In the genomic region with DNA sequence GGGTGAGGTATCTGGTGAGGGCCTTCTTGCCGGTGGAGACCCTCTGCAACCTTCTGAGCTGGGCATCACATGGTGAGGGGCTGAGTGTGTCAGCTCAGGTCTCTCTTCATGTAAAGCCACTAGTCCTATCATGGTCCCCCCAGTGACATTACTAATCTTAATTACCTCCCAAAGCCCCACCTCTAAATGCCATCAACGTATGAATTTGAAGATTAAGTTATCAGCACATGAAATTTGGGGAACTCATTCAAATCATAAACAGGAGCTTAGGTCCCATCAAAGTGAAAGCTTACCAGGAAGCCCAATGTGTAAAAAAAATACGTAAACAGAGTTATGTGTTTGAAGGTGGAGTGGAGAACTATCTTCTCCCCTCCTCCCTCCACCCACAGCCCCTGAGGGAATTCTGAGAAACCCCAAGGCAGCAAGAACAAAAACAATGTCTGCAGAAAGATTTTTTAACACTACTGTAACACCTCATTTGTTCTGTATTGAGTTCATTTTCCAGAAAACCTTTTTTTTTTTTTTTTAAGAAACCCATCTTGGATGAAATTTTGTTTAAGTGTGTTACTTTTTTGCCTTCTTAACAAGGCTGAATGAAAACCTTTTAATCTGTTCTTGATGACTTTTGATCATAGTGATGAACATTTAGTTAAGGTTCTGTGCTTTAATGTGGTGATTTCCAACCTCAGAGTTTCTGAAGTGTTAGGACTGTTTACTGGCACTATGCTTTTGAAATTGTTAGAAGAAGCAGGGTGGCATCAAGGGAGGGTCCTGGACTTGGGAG, we compare ENCODE assay signal across 9 cellular contexts. TPM values are rescaled to one million over a fixed set of nuclear protein-coding genes. Genes with fewer than 3 reads are reported as not detected.
DNase-seq lines count a peak whose midpoint lies in the region; ATAC-seq and TF ChIP-seq lines count a peak whose summit lies in the region.
"Had no signal": no experiment of that assay in that cellular context is flagged by ENCODE, and none has a peak within 500 bp of the region (broad histone marks: within the 10 kb centered on the region; RNA-seq: fewer than 3 reads in every experiment).

No MANE protein-coding gene starts in this region.

- no peaks in the 10 kb centered on the region for H3K79me2 ChIP-seq in Karpas-422 (ENCODE audit: low read length)

- H3K9me3 Mint-ChIP-seq in activated CD4-positive, alpha-beta T cell treated with anti-CD3 and anti-CD28 coated beads, Interleukin-2, amount 10 ng/mL, durations not matched to agents 7 days and 5 days = peaks cover 7% of the 10 kb centered on the region

- no peaks in the 10 kb centered on the region for H3K9me3 ChIP-seq in psoas muscle
- no peaks in the 10 kb centered on the region for H3K9me3 ChIP-seq in Karpas-422 (ENCODE audit: low read length)

- H3K27me3 ChIP-seq in psoas muscle (ENCODE audit: insufficient read depth in 3 of 3, low read length in 2 of 3) (no peaks in the 10 kb centered on the region), Karpas-422 (ENCODE audit: low read length) (no peaks in the 10 kb centered on the region)

- H3K4me3 Mint-ChIP-seq in activated CD4-positive, alpha-beta T cell treated with anti-CD3 and anti-CD28 coated beads, Interleukin-2, amount 10 ng/mL, durations not matched to agents 7 days and 5 days = peak overlapping the region; percentile 64

- H2AFZ ChIP-seq in Karpas-422 (ENCODE audit: low read length) = no peak overlapping the region

- H3K4me1 Mint-ChIP-seq in activated CD4-positive, alpha-beta T cell treated with anti-CD3 and anti-CD28 coated beads, Interleukin-2, amount 10 ng/mL, durations not matched to agents 7 days and 5 days = peaks cover 82% of the 10 kb centered on the region

- no peaks in the 10 kb centered on the region for H4K20me1 ChIP-seq in Karpas-422 (ENCODE audit: insufficient read depth, low read depth, low read length)

- no peaks in the 10 kb centered on the region for H3K27me3 Mint-ChIP-seq in activated CD4-positive, alpha-beta T cell treated with anti-CD3 and anti-CD28 coated beads, Interleukin-2, amount 10 ng/mL, durations not matched to agents 7 days and 5 days

- no peak overlapping the region for H3K9ac ChIP-seq in Karpas-422 (ENCODE audit: low read length)

- H3K4me2 ChIP-seq in Karpas-422 (ENCODE audit: low read depth, low read length, poor library complexity, severe bottlenecking) = no peak overlapping the region

- peak overlapping the region; percentile 74 for H3K27ac ChIP-seq in psoas muscle
- no peak overlapping the region for H3K27ac ChIP-seq in Karpas-422 (ENCODE audit: low read length)
- no peak overlapping the region for H3K27ac ChIP-seq in substantia nigra (ENCODE audit: low read depth, low read length, poor library complexity, severe bottlenecking)

- no peak overlapping the region for H3K4me3 ChIP-seq in psoas muscle
- H3K4me3 ChIP-seq in Karpas-422 (ENCODE audit: low read length) = no peak overlapping the region

- CTCF ChIA-PET in activated CD4-positive, alpha-beta T cell treated with anti-CD3 and anti-CD28 coated beads, Interleukin-2, amount 10 ng/mL, durations not matched to agents 7 days and 5 days (lab: Charles Lee) = interaction anchor here (0.6 to 2.5 kb wide), 5 partner anchors 8 to 1126 kb away, joined by 3 to 8 read pairs (median 3); no protein-coding TSS in a partner anchor

- no peak for TF ChIP-seq CTCF in psoas muscle (IDR thresholded peaks at IDR 0.05)

- in situ Hi-C loops in KBM-7 (cut with MboI; ENCODE audit: low pct_unique_long_range_greater_than_20kb, low sequenced_read_pairs) = no loop called here

- WGBS in psoas muscle, 3 donors = 69 to 94% (median 71%) methylated on average over 3 of the region's 3 CpGs

- H3K36me3 ChIP-seq in psoas muscle (ENCODE audit: insufficient read depth in 1 of 2, low read depth in 1 of 2) (no peaks in the 10 kb centered on the region), Karpas-422 (ENCODE audit: insufficient read depth, low read length) (no peaks in the 10 kb centered on the region)

- peak; percentile 65 for DNase-seq in activated CD4-positive, alpha-beta T cell treated with anti-CD3 and anti-CD28 coated beads, Interleukin-2, amount 10 ng/mL, durations not matched to agents 7 days and 5 days
- DNase-seq in psoas muscle (no peak), Karpas-422 (no peak), substantia nigra (lab: John Stamatoyannopoulos, UW) (no peak), HK-2 (ENCODE audit: unreplicated experiment) (no peak), KBM-7 (no peak)
- DNase-seq: foreskin fibroblast had no signal

- H3K36me3 Mint-ChIP-seq in activated CD4-positive, alpha-beta T cell treated with anti-CD3 and anti-CD28 coated beads, Interleukin-2, amount 10 ng/mL, durations not matched to agents 7 days and 5 days (ENCODE audit: low read depth) = peaks cover 17% of the 10 kb centered on the region

- ATAC-seq in GM18870 (IDR thresholded peaks at IDR 0.05; ENCODE audit: unreplicated experiment) = peak; percentile 24
- ATAC-seq in HG02763 (IDR thresholded peaks at IDR 0.05; ENCODE audit: unreplicated experiment) = peak; percentile 44
- ATAC-seq in psoas muscle = no peak

- intact Hi-C loops in psoas muscle (cut with DNase I) = no loop called here

- H3K4me1 ChIP-seq in psoas muscle = peaks cover 75% of the 10 kb centered on the region
- H3K4me1 ChIP-seq in Karpas-422 (ENCODE audit: low read length) = no peaks in the 10 kb centered on the region

- POLR2A ChIA-PET in activated CD4-positive, alpha-beta T cell treated with anti-CD3 and anti-CD28 coated beads, Interleukin-2, amount 10 ng/mL, durations not matched to agents 7 days and 5 days (lab: Charles Lee) = no interaction called here

- H3K9me2 ChIP-seq in Karpas-422 (replicated peaks; ENCODE audit: insufficient read depth, low read length) = no peaks in the 10 kb centered on the region

- H3K27ac Mint-ChIP-seq in activated CD4-positive, alpha-beta T cell treated with anti-CD3 and anti-CD28 coated beads, Interleukin-2, amount 10 ng/mL, durations not matched to agents 7 days and 5 days = peak overlapping the region; percentile 90

RNA-seq across cellular contexts. Expression of gene PCGF5, which starts 19.1 kb away (rescaled TPM):
- 10 to 100 TPM; 49.3 to 62.0 TPM for total RNA-seq in activated CD4-positive, alpha-beta T cell treated with anti-CD3 and anti-CD28 coated beads, Interleukin-2, amount 10 ng/mL, durations not matched to agents 7 days and 5 days
- 10 to 100 TPM; 30.3 to 85.2 (median 57.4) TPM for total RNA-seq in psoas muscle
- polyA plus RNA-seq in psoas muscle = 100 to 1,000 TPM in 1 of 3 donors, 10 to 100 TPM in 2; 56.5 to 126 (median 57.8) TPM
- total RNA-seq in Karpas-422 (2014; rRNA removed; shearing (Covaris generic); ENCODE audit: low replicate concordance) = 1.3 and 4.0 TPM in 2 replicates

Comparison
In these comparisons a context has a peak if more than half of its experiments do, and no peak if none do; other contexts are left out.
1. ATAC-seq: peak in GM18870 (single experiment) and HG02763 (single experiment); none in psoas muscle (0 of 4).